In the genomic region with DNA sequence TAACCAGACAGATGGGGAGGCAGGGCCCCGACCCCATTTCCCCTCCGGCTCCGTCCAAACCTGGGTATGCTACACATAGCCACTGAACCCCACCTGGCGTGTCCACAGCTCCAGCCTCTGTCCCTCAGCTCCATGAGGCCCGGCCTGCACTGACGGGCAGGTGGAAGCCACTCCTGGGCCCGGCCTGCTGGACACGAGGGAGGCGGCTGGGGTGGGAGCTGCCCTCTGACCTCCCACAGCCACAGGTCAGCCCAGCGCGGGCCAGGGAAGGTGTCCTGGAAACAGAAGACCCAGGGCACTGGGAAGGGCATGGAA, we compare ENCODE assay signal across 19 cellular contexts.
A peak's percentile ranks its signal among the peaks of the same experiment; 100 is the strongest.
DNase-seq lines count a peak whose midpoint lies in the region; ATAC-seq, FAIRE-seq and TF ChIP-seq lines count a peak whose summit lies in the region.
"Had no signal": no experiment of that assay in that cellular context is flagged by ENCODE, and none has a peak within 500 bp of the region (broad histone marks: within the 10 kb centered on the region; RNA-seq: fewer than 3 reads in every experiment).

No MANE protein-coding gene starts in this region.

- ATAC-seq in right lobe of liver = peak in 1 of 4 donors; percentile 8
- no peak; the same call in 2 of the 3 replicates for ATAC-seq in HepG2
- ATAC-seq in HG02571 (IDR thresholded peaks at IDR 0.05; ENCODE audit: unreplicated experiment) = no peak
- ATAC-seq: GM12878 had no signal

- H3K27ac ChIP-seq in right lobe of liver (no peak overlapping the region), HepG2 (ENCODE audit: extremely low read length, insufficient read depth, low read length) (no peak overlapping the region), kidney (ENCODE audit: low read depth in 2 of 2, low read length in 2 of 2) (peak overlapping the region in 1 of 2 donors; percentile 57), neuronal stem cell (replicated peaks; ENCODE audit: low read length) (no peak overlapping the region)
- H3K27ac ChIP-seq: BLaER1 treated with 17β-estradiol and CSF1 and Interleukin-3, amounts not matched to agents 10 nM and 100 nM had no signal

- H2BK12ac ChIP-seq in neuronal stem cell (ENCODE audit: low read length) = no peak overlapping the region

- H3K4me3 Mint-ChIP-seq in activated T-helper 1 cell treated with anti-CD3 and anti-CD28 coated beads, Interleukin-12 subunit alpha, Interleukin-12 subunit beta, Interleukin-2, Interleukin-4 antibody, amounts not matched to agents 30 ng/mL and 10 ng/mL and 1 ng/mL, durations not matched to agents 14 hours and 24 hours and 36 hours = no peak overlapping the region
- H3K4me3 Mint-ChIP-seq: B cell; CD4-positive, CD25-positive, alpha-beta regulatory T cell; CD8-positive, alpha-beta memory T cell had no signal

- H3K27me3 ChIP-seq in right lobe of liver = no peaks in the 10 kb centered on the region
- H3K27me3 ChIP-seq in HepG2 (ENCODE audit: control insufficient read depth in 1 of 2, insufficient read depth in 2 of 2, low read length in 2 of 2) = peaks cover 6 to 54% of the 10 kb centered on the region in 2 experiments
- H3K27me3 ChIP-seq in neuronal stem cell (ENCODE audit: control insufficient read depth in 3 of 3, insufficient read depth in 3 of 3, low read depth in 1 of 3, low read length in 3 of 3) = peaks cover 0 to 7% (median 0%) of the 10 kb centered on the region in 3 experiments
- H3K27me3 ChIP-seq: BLaER1 treated with 17β-estradiol and CSF1 and Interleukin-3, amounts not matched to agents 10 nM and 100 nM had no signal

- no peak overlapping the region for H4K8ac ChIP-seq in neuronal stem cell (ENCODE audit: low read depth, low read length)

- no peaks in the 10 kb centered on the region for H4K20me1 ChIP-seq in HepG2 (ENCODE audit: insufficient read depth, low read length)
- H4K20me1 ChIP-seq: BLaER1 treated with 17β-estradiol and CSF1 and Interleukin-3, amounts not matched to agents 10 nM and 100 nM had no signal

- no peaks in the 10 kb centered on the region for H3K79me1 ChIP-seq in neuronal stem cell (ENCODE audit: low read depth, low read length)

- peak overlapping the region; percentile 85 for H2BK15ac ChIP-seq in neuronal stem cell (ENCODE audit: low read length)

- TF ChIP-seq POLR2A in right lobe of liver (IDR thresholded peaks at IDR 0.05) (no peak), HepG2 (IDR thresholded peaks at IDR 0.05; ENCODE audit: insufficient read depth in 1 of 2, low read depth in 2 of 2, low read length in 2 of 2) (no peak), H54 (IDR thresholded peaks at IDR 0.05; ENCODE audit: low read depth, low read length) (no peak)

- no peaks in the 10 kb centered on the region for H3K9me3 ChIP-seq in right lobe of liver
- peaks cover 9% of the 10 kb centered on the region for H3K9me3 ChIP-seq in HepG2 (ENCODE audit: low read length)
- H3K9me3 ChIP-seq in kidney (ENCODE audit: control insufficient read depth in 1 of 2, low read length in 2 of 2) = peaks cover under 1 to 6% of the 10 kb centered on the region in 2 donors
- H3K9me3 ChIP-seq in neuronal stem cell (replicated peaks in 1 of 2; ENCODE audit: control insufficient read depth in 2 of 2, insufficient read depth in 1 of 2, low read depth in 1 of 2, low read length in 2 of 2) = no peaks in the 10 kb centered on the region

- H3K4me1 ChIP-seq in right lobe of liver = no peaks in the 10 kb centered on the region
- no peaks in the 10 kb centered on the region for H3K4me1 ChIP-seq in HepG2 (ENCODE audit: insufficient read depth, low read length)
- H3K4me1 ChIP-seq in kidney (ENCODE audit: control insufficient read depth in 1 of 2, insufficient read depth in 1 of 2, low read depth in 1 of 2, low read length in 2 of 2) = no peaks in the 10 kb centered on the region
- peaks cover 0 to 7% of the 10 kb centered on the region in 2 donors for H3K4me1 ChIP-seq in neuronal stem cell (ENCODE audit: control insufficient read depth in 2 of 2, insufficient read depth in 1 of 2, low read depth in 1 of 2, low read length in 2 of 2)
- H3K4me1 ChIP-seq: BLaER1 treated with 17β-estradiol and CSF1 and Interleukin-3, amounts not matched to agents 10 nM and 100 nM; HAP-1 had no signal

- H2BK5ac ChIP-seq in neuronal stem cell (ENCODE audit: low read length) = peak overlapping the region; percentile 3

- FAIRE-seq in HepG2 (lab: Jason Lieb, UNC) (no peak), kidney (lab: Jason Lieb, UNC) (no peak), H54 (lab: Jason Lieb, UNC) (no peak)
- FAIRE-seq: GM12878 had no signal

- H3K4ac ChIP-seq in neuronal stem cell (ENCODE audit: low read length) = no peak overlapping the region

- H3K27ac Mint-ChIP-seq in activated T-helper 1 cell treated with anti-CD3 and anti-CD28 coated beads, Interleukin-12 subunit alpha, Interleukin-12 subunit beta, Interleukin-2, Interleukin-4 antibody, amounts not matched to agents 30 ng/mL and 10 ng/mL and 1 ng/mL, durations not matched to agents 14 hours and 24 hours and 36 hours = no peak overlapping the region
- H3K27ac Mint-ChIP-seq: B cell; CD4-positive, CD25-positive, alpha-beta regulatory T cell; CD8-positive, alpha-beta memory T cell had no signal

- H3K23ac ChIP-seq in neuronal stem cell (ENCODE audit: low read depth, low read length, poor library complexity) = no peak overlapping the region

- H3K14ac ChIP-seq in neuronal stem cell (ENCODE audit: low read length) = peak overlapping the region; percentile 14

- TF ChIP-seq CTCF in right lobe of liver (IDR thresholded peaks at IDR 0.05) (no peak), HepG2 (CRISPR knock-in tag; IDR thresholded peaks at IDR 0.05) (no peak), kidney (IDR thresholded peaks at IDR 0.05; ENCODE audit: borderline replicate concordance, extremely low read depth, insufficient read depth) (no peak)

- H3K36me3 Mint-ChIP-seq in activated T-helper 1 cell treated with anti-CD3 and anti-CD28 coated beads, Interleukin-12 subunit alpha, Interleukin-12 subunit beta, Interleukin-2, Interleukin-4 antibody, amounts not matched to agents 30 ng/mL and 10 ng/mL and 1 ng/mL, durations not matched to agents 14 hours and 24 hours and 36 hours (ENCODE audit: low read depth) = no peaks in the 10 kb centered on the region
- H3K36me3 Mint-ChIP-seq: CD4-positive, CD25-positive, alpha-beta regulatory T cell had no signal

- H3K36me3 ChIP-seq in right lobe of liver (no peaks in the 10 kb centered on the region), HepG2 (replicated peaks in 1 of 2; ENCODE audit: control insufficient read depth in 1 of 2, insufficient read depth in 2 of 2, low read length in 2 of 2) (no peaks in the 10 kb centered on the region), kidney (ENCODE audit: control insufficient read depth in 1 of 2, insufficient read depth in 2 of 2, low read length in 2 of 2) (no peaks in the 10 kb centered on the region), neuronal stem cell (replicated peaks in 1 of 2; ENCODE audit: control insufficient read depth in 2 of 2, insufficient read depth in 2 of 2, low read length in 2 of 2) (no peaks in the 10 kb centered on the region)
- H3K36me3 ChIP-seq: BLaER1 treated with 17β-estradiol and CSF1 and Interleukin-3, amounts not matched to agents 10 nM and 100 nM; HAP-1 had no signal

- no peak for TF ChIP-seq EP300 in HepG2 (IDR thresholded peaks at IDR 0.05; ENCODE audit: low read depth in 2 of 2, low read length in 2 of 2)
- TF ChIP-seq EP300 in HepG2 (CRISPR knock-in tag; IDR thresholded peaks at IDR 0.05; ENCODE audit: borderline replicate concordance) = no peak

- in situ Hi-C loops in HepG2 (cut with HindIII; ENCODE audit: extremely low pct_ligation_motif_present, low pct_unique_long_range_greater_than_20kb) = no loop called here

- no CpG with 5 or more reads among the region's 11 CpGs for WGBS in right lobe of liver (ENCODE audit: insufficient coverage, low coverage, low lambda C conversion rate, missing lambda C conversion rate)
- WGBS in HepG2 (ENCODE audit: low lambda C conversion rate) = 45% methylated on average over 2 of the region's 11 CpGs
- no CpG with 5 or more reads among the region's 11 CpGs for WGBS in neuronal stem cell (ENCODE audit: extremely low coverage in 2 of 2, insufficient read length in 2 of 2, insufficient replicate concordance in 1 of 2), 2 donors

- H3K9ac ChIP-seq in HepG2 (ENCODE audit: insufficient read depth, low read depth, low read length) (no peak overlapping the region), kidney (ENCODE audit: low read length in 2 of 2) (no peak overlapping the region), neuronal stem cell (ENCODE audit: low read depth, low read length, poor library complexity) (no peak overlapping the region)
- H3K9ac ChIP-seq: BLaER1 treated with 17β-estradiol and CSF1 and Interleukin-3, amounts not matched to agents 10 nM and 100 nM had no signal

- H3K18ac ChIP-seq in neuronal stem cell (ENCODE audit: low read length) = peak overlapping the region; percentile 93

- no peaks in the 10 kb centered on the region for H3K27me3 Mint-ChIP-seq in activated T-helper 1 cell treated with anti-CD3 and anti-CD28 coated beads, Interleukin-12 subunit alpha, Interleukin-12 subunit beta, Interleukin-2, Interleukin-4 antibody, amounts not matched to agents 30 ng/mL and 10 ng/mL and 1 ng/mL, durations not matched to agents 14 hours and 24 hours and 36 hours (ENCODE audit: insufficient read depth)

- BruUV-seq in HepG2 (replicated peaks; lab: Mats Ljungman, UMichigan) = no TSS peak

- POLR2A ChIA-PET in HepG2 (lab: Yijun Ruan, JAX) = no interaction called here

- peak in 2 of 3 donors; percentile 15 to 43 for DNase-seq in right lobe of liver
- DNase-seq in HepG2 (ENCODE audit: low spot score) = no peak
- peak; percentile 63 for DNase-seq in kidney
- no peak for DNase-seq in neuronal stem cell (ENCODE audit: low spot score)
- no peak for DNase-seq in activated T-helper 1 cell treated with anti-CD3 and anti-CD28 coated beads, Interleukin-12 subunit alpha, Interleukin-12 subunit beta, Interleukin-2, Interleukin-4 antibody, amounts not matched to agents 30 ng/mL and 10 ng/mL and 1 ng/mL, durations not matched to agents 14 hours and 24 hours and 36 hours (ENCODE audit: low spot score)
- DNase-seq in H54 (ENCODE audit: insufficient read length, low spot score) = no peak
- DNase-seq: CD4-positive, CD25-positive, alpha-beta regulatory T cell; COR-L47; DMS 273 treated with DMSO at 0.1 percent for 48 hours; DMS53; DND-41; EL; GOT3 had no signal

- H3K4me3 ChIP-seq in right lobe of liver = no peak overlapping the region
- H3K4me3 ChIP-seq in HepG2 (replicated peaks in 1 of 3; ENCODE audit: insufficient read depth in 1 of 3, low read depth in 2 of 3, low read length in 3 of 3) = no peak overlapping the region
- no peak overlapping the region for H3K4me3 ChIP-seq in kidney (ENCODE audit: low read length in 2 of 2)
- H3K4me3 ChIP-seq in neuronal stem cell (ENCODE audit: low read length in 2 of 2) = no peak overlapping the region
- H3K4me3 ChIP-seq: BLaER1 treated with 17β-estradiol and CSF1 and Interleukin-3, amounts not matched to agents 10 nM and 100 nM; GM12878; HAP-1 had no signal

- peak overlapping the region; percentile 98 for H2AK5ac ChIP-seq in neuronal stem cell (ENCODE audit: low read depth, low read length)

- CTCF ChIA-PET in HepG2 (lab: Yijun Ruan, JAX; ENCODE audit: low intra/inter-chr PET ratio, low total read pairs) = no interaction called here

- H2BK120ac ChIP-seq in neuronal stem cell (ENCODE audit: low read depth, low read length) = no peak overlapping the region

- intact Hi-C loops in right lobe of liver (cut with DNase I) = no loop called here
- intact Hi-C loops in HepG2 (cut with micrococcal nuclease; ENCODE audit: unreplicated experiment) = no loop called here
- intact Hi-C loops in kidney (cut with DNase I) = no loop called here
- intact Hi-C loops in activated T-helper 1 cell treated with anti-CD3 and anti-CD28 coated beads, Interleukin-12 subunit alpha, Interleukin-12 subunit beta, Interleukin-2, Interleukin-4 antibody, amounts not matched to agents 30 ng/mL and 10 ng/mL and 1 ng/mL, durations not matched to agents 14 hours and 24 hours and 36 hours (cut with micrococcal nuclease) = no loop called here

- H4K91ac ChIP-seq in neuronal stem cell (ENCODE audit: low read depth, low read length, poor library complexity) = no peak overlapping the region

- H2AFZ ChIP-seq in HepG2 (ENCODE audit: low read length) = no peak overlapping the region
- no peak overlapping the region for H2AFZ ChIP-seq in neuronal stem cell (ENCODE audit: low read length)

- H3K79me2 ChIP-seq in HepG2 (ENCODE audit: insufficient read depth, low read length) = no peaks in the 10 kb centered on the region

- TF ChIP-seq RAD21 in HepG2 (CRISPR knock-in tag; IDR thresholded peaks at IDR 0.05) = no peak

- H3K4me2 ChIP-seq in HepG2 (ENCODE audit: low read depth, low read length) = no peak overlapping the region
- no peak overlapping the region for H3K4me2 ChIP-seq in neuronal stem cell (ENCODE audit: insufficient read depth, low read length, poor library complexity, severe bottlenecking)
- H3K4me2 ChIP-seq: BLaER1 treated with 17β-estradiol and CSF1 and Interleukin-3, amounts not matched to agents 10 nM and 100 nM had no signal

- peaks cover 29% of the 10 kb centered on the region for H3K9me3 Mint-ChIP-seq in activated T-helper 1 cell treated with anti-CD3 and anti-CD28 coated beads, Interleukin-12 subunit alpha, Interleukin-12 subunit beta, Interleukin-2, Interleukin-4 antibody, amounts not matched to agents 30 ng/mL and 10 ng/mL and 1 ng/mL, durations not matched to agents 14 hours and 24 hours and 36 hours

- no peaks in the 10 kb centered on the region for H3K4me1 Mint-ChIP-seq in activated T-helper 1 cell treated with anti-CD3 and anti-CD28 coated beads, Interleukin-12 subunit alpha, Interleukin-12 subunit beta, Interleukin-2, Interleukin-4 antibody, amounts not matched to agents 30 ng/mL and 10 ng/mL and 1 ng/mL, durations not matched to agents 14 hours and 24 hours and 36 hours (ENCODE audit: low read depth)
- H3K4me1 Mint-ChIP-seq: B cell; CD4-positive, CD25-positive, alpha-beta regulatory T cell; CD8-positive, alpha-beta memory T cell had no signal

Comparison
In these comparisons a context has a peak if more than half of its experiments do, and no peak if none do; other contexts are left out.
1. DNase-seq: peak in right lobe of liver (2 of 3) and kidney (single experiment); none in HepG2 (single experiment), neuronal stem cell (single experiment), activated T-helper 1 cell treated with anti-CD3 and anti-CD28 coated beads, Interleukin-12 subunit alpha, Interleukin-12 subunit beta, Interleukin-2, Interleukin-4 antibody, amounts not matched to agents 30 ng/mL and 10 ng/mL and 1 ng/mL, durations not matched to agents 14 hours and 24 hours and 36 hours (single experiment) and H54 (single experiment).